Comparison of ENCODE assay signal across 14 cellular contexts in the genomic region with DNA sequence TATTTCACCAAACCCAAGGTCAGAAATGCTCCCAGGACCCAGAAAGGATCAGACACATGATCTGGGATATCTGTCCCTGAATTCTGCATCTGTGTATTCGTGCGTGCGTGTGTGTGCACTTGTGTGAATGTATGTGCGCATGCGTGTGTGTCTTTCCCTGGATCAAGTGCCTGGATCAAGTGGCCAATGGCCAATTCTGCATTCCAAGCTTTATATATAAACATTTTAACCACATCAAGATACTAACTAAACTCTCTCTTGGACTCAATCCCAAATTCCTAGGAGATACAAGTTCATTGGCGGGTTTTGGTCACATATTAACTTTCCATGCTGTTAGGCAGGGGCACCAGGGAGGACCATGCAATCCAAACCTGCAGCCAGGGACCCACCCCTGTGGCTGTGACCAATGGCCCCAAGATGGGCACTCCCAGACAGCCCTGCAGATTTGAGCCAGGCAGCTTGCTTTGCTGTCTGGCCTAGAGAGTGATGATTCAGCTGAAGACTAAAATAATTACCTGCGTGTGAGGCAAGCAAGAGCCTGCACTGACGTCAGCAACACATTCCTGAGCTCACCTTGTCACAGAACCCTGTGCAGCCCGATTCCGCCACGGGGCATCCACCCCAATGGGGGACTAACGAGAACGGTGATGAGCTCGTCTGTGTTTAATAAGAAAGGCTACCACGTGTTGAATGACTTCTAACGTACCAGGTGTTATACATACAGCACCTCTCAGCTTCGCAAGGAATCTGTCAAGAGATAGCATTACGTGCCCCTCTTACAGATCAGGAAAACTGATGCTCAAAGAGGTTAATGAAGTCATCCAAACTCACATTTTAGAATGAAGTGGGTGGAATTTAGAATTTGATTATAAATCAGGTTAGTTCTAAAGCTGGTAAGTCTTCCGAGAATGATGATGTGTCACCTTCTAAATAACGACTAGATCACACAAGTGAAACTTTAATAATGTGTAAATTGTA. TPM values are rescaled to one million over a fixed set of nuclear protein-coding genes. Genes with fewer than 3 reads are reported as not detected.
DNase-seq lines count a peak whose midpoint lies in the region; ATAC-seq and TF ChIP-seq lines count a peak whose summit lies in the region.
"Had no signal": no experiment of that assay in that cellular context is flagged by ENCODE, and none has a peak within 500 bp of the region (broad histone marks: within the 10 kb centered on the region; RNA-seq: fewer than 3 reads in every experiment).

No MANE protein-coding gene starts in this region.

- BruUV-seq in MCF 10A (replicated peaks; lab: Mats Ljungman, UMichigan) = no TSS peak

- no peak overlapping the region for H3K4me3 Mint-ChIP-seq in MCF 10A (ENCODE audit: unreplicated experiment)
- H3K4me3 Mint-ChIP-seq: activated T-helper 17 cell treated with anti-CD3 and anti-CD28 coated beads, Interleukin-2, amount 50 U/mL, for 72 hours; naive thymus-derived CD4-positive, alpha-beta T cell had no signal

- H3K9me3 ChIP-seq in breast epithelium (no peaks in the 10 kb centered on the region), colonic mucosa (no peaks in the 10 kb centered on the region), left lung (no peaks in the 10 kb centered on the region), upper lobe of left lung (no peaks in the 10 kb centered on the region)

- intact Hi-C loops in MCF 10A (cut with micrococcal nuclease) = no loop called here
- intact Hi-C loops in breast epithelium (cut with DNase I; ENCODE audit: low total_unique reads) = no loop called here
- intact Hi-C loops in colonic mucosa (cut with DNase I) = no loop called here
- intact Hi-C loops in left lung (cut with DNase I) = no loop called here

- TF ChIP-seq POLR2A in breast epithelium (IDR thresholded peaks at IDR 0.05) (no peak), upper lobe of left lung (IDR thresholded peaks at IDR 0.05) (no peak)

- no peaks in the 10 kb centered on the region for H3K27me3 Mint-ChIP-seq in MCF 10A (ENCODE audit: insufficient read depth, unreplicated experiment)

- H3K36me3 ChIP-seq in breast epithelium (no peaks in the 10 kb centered on the region), colonic mucosa (no peaks in the 10 kb centered on the region), left lung (no peaks in the 10 kb centered on the region), upper lobe of left lung (no peaks in the 10 kb centered on the region)

- CTCF ChIA-PET in MCF 10A (lab: Yijun Ruan, JAX) = interaction anchor here (0.6 to 2.5 kb wide), 8 partner anchors 13 to 325 kb away, joined by 3 to 6 read pairs (median 4); no protein-coding TSS in a partner anchor

- POLR2A ChIA-PET in MCF 10A (lab: Yijun Ruan, JAX) = interaction anchor here (0.8 to 3.4 kb wide), 7 partner anchors 9 to 46 kb away, joined by 3 to 44 read pairs (median 3); a partner anchor contains a TSS

- H3K27ac Mint-ChIP-seq in MCF 10A (ENCODE audit: low read depth, unreplicated experiment) = peak overlapping the region; percentile 75
- H3K27ac Mint-ChIP-seq: activated T-helper 17 cell treated with anti-CD3 and anti-CD28 coated beads, Interleukin-2, amount 50 U/mL, for 72 hours; naive thymus-derived CD4-positive, alpha-beta T cell had no signal

- TF ChIP-seq CTCF in MCF 10A (IDR thresholded peaks at IDR 0.05; ENCODE audit: unreplicated experiment) = no peak
- no peak for TF ChIP-seq CTCF in breast epithelium (IDR thresholded peaks at IDR 0.05)
- TF ChIP-seq CTCF in colonic mucosa (IDR thresholded peaks at IDR 0.05) = no peak
- no peak for TF ChIP-seq CTCF in left lung (IDR thresholded peaks at IDR 0.05)
- no peak for TF ChIP-seq CTCF in upper lobe of left lung (IDR thresholded peaks at IDR 0.05)

- TF ChIP-seq EP300 in upper lobe of left lung (IDR thresholded peaks at IDR 0.05) = no peak

- peak; percentile 79 for ATAC-seq in left lung
- peak; percentile 12 to 84 for ATAC-seq in upper lobe of left lung (ENCODE audit: low FRiP score in 2 of 2)
- no peak for ATAC-seq in HG03039 (IDR thresholded peaks at IDR 0.05; ENCODE audit: unreplicated experiment)
- ATAC-seq in GM18870 (IDR thresholded peaks at IDR 0.05; ENCODE audit: unreplicated experiment) = no peak
- ATAC-seq: activated T-helper 17 cell treated with anti-CD3 and anti-CD28 coated beads, Interleukin-2, amount 50 U/mL, for 72 hours; esophagus mucosa; K562; naive thymus-derived CD4-positive, alpha-beta T cell had no signal

- peak; percentile 73 for DNase-seq in MCF 10A (ENCODE audit: unreplicated experiment)
- no peak for DNase-seq in breast epithelium (ENCODE audit: low spot score in 2 of 2)
- peak; percentile 80 for DNase-seq in colonic mucosa
- peak in 1 of 2 donors; percentile 74 for DNase-seq in left lung
- DNase-seq in upper lobe of left lung = peak in 1 of 2 donors; percentile 37
- no peak for DNase-seq in CD1c-positive myeloid dendritic cell (ENCODE audit: extremely low spot score)
- DNase-seq: naive thymus-derived CD4-positive, alpha-beta T cell; NK-92 treated with Interleukin-12 subunit alpha and Interleukin-12 subunit beta, amount 100 ng/mL, for 24 hours; stimulated activated CD4-positive, alpha-beta T cell treated with anti-CD3 and anti-CD28 coated beads, Interleukin-4, amount 100 ng/mL, for 4 hours had no signal

- no peak overlapping the region for H3K27ac ChIP-seq in breast epithelium
- H3K27ac ChIP-seq in colonic mucosa = peak overlapping the region; percentile 78
- H3K27ac ChIP-seq in left lung = peak overlapping the region; percentile 23 to 70
- H3K27ac ChIP-seq in upper lobe of left lung = peak overlapping the region; percentile 21 to 48 (median 40)

- H3K4me1 ChIP-seq in breast epithelium = no peaks in the 10 kb centered on the region
- peaks cover 14% of the 10 kb centered on the region for H3K4me1 ChIP-seq in colonic mucosa
- peaks cover 16 to 22% of the 10 kb centered on the region in 2 donors for H3K4me1 ChIP-seq in left lung
- H3K4me1 ChIP-seq in upper lobe of left lung = peaks cover 19 to 45% (median 31%) of the 10 kb centered on the region in 4 donors

- H3K4me3 ChIP-seq in breast epithelium (no peak overlapping the region), colonic mucosa (no peak overlapping the region), left lung (no peak overlapping the region), upper lobe of left lung (no peak overlapping the region)
- H3K4me3 ChIP-seq: K562 had no signal

- 57 to 65% methylated on average over 20 of the region's 20 CpGs for WGBS in upper lobe of left lung, 2 donors

- peaks cover 38% of the 10 kb centered on the region for H3K4me1 Mint-ChIP-seq in MCF 10A (ENCODE audit: insufficient read depth, unreplicated experiment)
- H3K4me1 Mint-ChIP-seq: activated T-helper 17 cell treated with anti-CD3 and anti-CD28 coated beads, Interleukin-2, amount 50 U/mL, for 72 hours had no signal

- H3K9me3 Mint-ChIP-seq in MCF 10A (ENCODE audit: unreplicated experiment) = no peaks in the 10 kb centered on the region
- H3K9me3 Mint-ChIP-seq: activated T-helper 17 cell treated with anti-CD3 and anti-CD28 coated beads, Interleukin-2, amount 50 U/mL, for 72 hours; naive thymus-derived CD4-positive, alpha-beta T cell had no signal

- H3K27me3 ChIP-seq in breast epithelium (no peaks in the 10 kb centered on the region), colonic mucosa (no peaks in the 10 kb centered on the region), left lung (no peaks in the 10 kb centered on the region), upper lobe of left lung (no peaks in the 10 kb centered on the region)

- H3K36me3 Mint-ChIP-seq in MCF 10A (ENCODE audit: insufficient read depth, unreplicated experiment) = no peaks in the 10 kb centered on the region
- H3K36me3 Mint-ChIP-seq: naive thymus-derived CD4-positive, alpha-beta T cell had no signal

- H3K9ac ChIP-seq in colonic mucosa (ENCODE audit: low read depth in 2 of 2, low read length in 2 of 2) = peak overlapping the region in 1 of 2 donors; percentile 60

RNA-seq across cellular contexts. Expression of a gene that starts 45.4 kb away (rescaled TPM):
- total RNA-seq in MCF 10A (2022) (40.0 and 40.7 TPM in 2 replicates), breast epithelium (100 to 1,000 TPM in 2 of 3 donors, 10 to 100 TPM in 1; 87.1 to 181 (median 103) TPM), colonic mucosa (10 to 100 TPM; 62.7 to 80.9 TPM), left lung (10 to 100 TPM; 49.4 to 59.0 TPM), upper lobe of left lung (10 to 100 TPM; 37.6 to 99.7 (median 56.2) TPM)

Comparison
In these comparisons a context has a peak if more than half of its experiments do, and no peak if none do; other contexts are left out.
1. DNase-seq: peak in MCF 10A (single experiment) and colonic mucosa (single experiment); none in breast epithelium (0 of 2) and CD1c-positive myeloid dendritic cell (single experiment).
2. H3K27ac ChIP-seq: peak in colonic mucosa (single experiment), left lung (2 of 2) and upper lobe of left lung (4 of 4); none in breast epithelium (0 of 2).
3. ATAC-seq: peak in left lung (single experiment) and upper lobe of left lung (2 of 2); none in HG03039 (single experiment) and GM18870 (single experiment).